18 cellular contexts compared by ENCODE assay signal in genomic region chr15:66721501-66721937, GRCh38. TPM values are rescaled to one million over a fixed set of nuclear protein-coding genes. Genes with fewer than 3 reads are reported as not detected.
DNase-seq lines count a peak whose midpoint lies in the region; ATAC-seq and TF ChIP-seq lines count a peak whose summit lies in the region.
"Had no signal": no experiment of that assay in that cellular context is flagged by ENCODE, and none has a peak within 500 bp of the region (broad histone marks: within the 10 kb centered on the region; RNA-seq: fewer than 3 reads in every experiment).

No MANE protein-coding gene starts in this region.

- H3K4me3 Mint-ChIP-seq in Calu3 (ENCODE audit: low read depth, unreplicated experiment) = no peak overlapping the region
- H3K4me3 Mint-ChIP-seq in activated T-helper 17 cell treated with anti-CD3 and anti-CD28 coated beads, Interleukin-2, amount 50 U/mL, for 72 hours = no peak overlapping the region
- no peak overlapping the region for H3K4me3 Mint-ChIP-seq in nephron
- H3K4me3 Mint-ChIP-seq: activated naive CD4-positive, alpha-beta T cell treated with anti-CD3 and anti-CD28 coated beads, Interleukin-2, amount 50 U/mL, for 24 hours; CD4-positive, alpha-beta T cell had no signal

- DNase-seq in Calu3 (peak; percentile 36), HCEC 1CT (peak; percentile 8), NK-92 (lab: John Stamatoyannopoulos, UW; ENCODE audit: unreplicated experiment) (no peak), mesenteric fat pad (ENCODE audit: low spot score) (no peak), RWPE1 (ENCODE audit: low spot score) (no peak)
- DNase-seq in activated CD4-positive, CD25-positive, alpha-beta regulatory T cell treated with anti-CD3 and anti-CD28 coated beads, Interleukin-2, amount 50 U/mL, for 72 hours = no peak
- DNase-seq: CD4-positive, alpha-beta T cell; cerebellar nuclear complex; EL; heart right ventricle; naive B cell; NCI-H2107; NCI-H774; SHP77 had no signal

- ATAC-seq in activated T-helper 17 cell treated with anti-CD3 and anti-CD28 coated beads, Interleukin-2, amount 50 U/mL, for 72 hours (replicated peaks) = peak; percentile 54

- H3K27ac ChIP-seq in RWPE1 = no peak overlapping the region
- H3K27ac ChIP-seq: epithelial cell of prostate, heart right ventricle had no signal

- BruUV-seq in Calu3 (replicated peaks; lab: Mats Ljungman, UMichigan) = no TSS peak

- H3K27me3 Mint-ChIP-seq in Calu3 (ENCODE audit: unreplicated experiment) (no peaks in the 10 kb centered on the region), nephron (ENCODE audit: low read depth) (no peaks in the 10 kb centered on the region)
- H3K27me3 Mint-ChIP-seq in activated T-helper 17 cell treated with anti-CD3 and anti-CD28 coated beads, Interleukin-2, amount 50 U/mL, for 72 hours = peaks cover 7% of the 10 kb centered on the region
- H3K27me3 Mint-ChIP-seq: CD4-positive, alpha-beta T cell had no signal

- intact Hi-C loops in Calu3 (cut with micrococcal nuclease; ENCODE audit: unreplicated experiment) = loop anchor here (5.0 kb wide), 1 partner anchor 51 kb away; no protein-coding TSS in a partner anchor

- TF ChIP-seq CTCF in Calu3 (IDR thresholded peaks at IDR 0.05; ENCODE audit: unreplicated experiment) (no peak), nephron (IDR thresholded peaks at IDR 0.05; ENCODE audit: unreplicated experiment in 3 of 3) (no peak), RWPE1 (conservative IDR thresholded peaks at IDR 0.05; ENCODE audit: low read depth) (no peak)

- CTCF ChIA-PET in Calu3 (lab: Charles Lee) = interaction anchor here (1.5 to 2.5 kb wide), 3 partner anchors 10 to 17 kb away, joined by 5 to 10 read pairs (median 9); no protein-coding TSS in a partner anchor
- CTCF ChIA-PET in RWPE1 (lab: Yijun Ruan, JAX) = interaction anchor here (0.7 to 1.6 kb wide), 4 partner anchors 47 to 142 kb away, joined by 3 to 6 read pairs (median 4); no protein-coding TSS in a partner anchor

- POLR2A ChIA-PET in RWPE1 (lab: Yijun Ruan, JAX; ENCODE audit: low non-redundant PET) = no interaction called here

- H3K36me3 Mint-ChIP-seq in Calu3 (ENCODE audit: insufficient read depth, unreplicated experiment) (peaks cover 52% of the 10 kb centered on the region), nephron (ENCODE audit: low read depth) (peaks cover 56% of the 10 kb centered on the region)
- no peaks in the 10 kb centered on the region for H3K36me3 Mint-ChIP-seq in activated T-helper 17 cell treated with anti-CD3 and anti-CD28 coated beads, Interleukin-2, amount 50 U/mL, for 72 hours (ENCODE audit: low read depth)
- H3K36me3 Mint-ChIP-seq: activated naive CD4-positive, alpha-beta T cell treated with anti-CD3 and anti-CD28 coated beads, Interleukin-2, amount 50 U/mL, for 24 hours; naive B cell had no signal

- H3K27ac Mint-ChIP-seq in Calu3 (ENCODE audit: unreplicated experiment) (peak overlapping the region; percentile 39), nephron (peak overlapping the region in 2 of 3 experiments; percentile 8 to 44)
- H3K27ac Mint-ChIP-seq in activated T-helper 17 cell treated with anti-CD3 and anti-CD28 coated beads, Interleukin-2, amount 50 U/mL, for 72 hours = peak overlapping the region; percentile 57
- H3K27ac Mint-ChIP-seq: CD4-positive, alpha-beta T cell had no signal

- H3K4me1 Mint-ChIP-seq in Calu3 (ENCODE audit: low read depth, unreplicated experiment) = peaks cover 73% of the 10 kb centered on the region
- H3K4me1 Mint-ChIP-seq in activated T-helper 17 cell treated with anti-CD3 and anti-CD28 coated beads, Interleukin-2, amount 50 U/mL, for 72 hours = peaks cover 14% of the 10 kb centered on the region
- H3K4me1 Mint-ChIP-seq in nephron = peaks cover 67% of the 10 kb centered on the region

- H3K9me3 Mint-ChIP-seq in Calu3 (ENCODE audit: low read depth, unreplicated experiment) (no peaks in the 10 kb centered on the region), nephron (no peaks in the 10 kb centered on the region)
- H3K9me3 Mint-ChIP-seq in activated T-helper 17 cell treated with anti-CD3 and anti-CD28 coated beads, Interleukin-2, amount 50 U/mL, for 72 hours = no peaks in the 10 kb centered on the region
- H3K9me3 Mint-ChIP-seq: activated naive CD4-positive, alpha-beta T cell treated with anti-CD3 and anti-CD28 coated beads, Interleukin-2, amount 50 U/mL, for 24 hours; CD4-positive, alpha-beta T cell; naive B cell had no signal

RNA-seq across cellular contexts. Expression of gene SMAD6, which starts 19.5 kb away (rescaled TPM):
- 49.6 and 58.6 TPM in 2 replicates for total RNA-seq in Calu3 (2022)
- under 1 TPM in 1 of 2 donors, not detected in 1; 0.19 TPM for total RNA-seq in activated T-helper 17 cell treated with anti-CD3 and anti-CD28 coated beads, Interleukin-2, amount 50 U/mL, for 72 hours
- 32.2 TPM for total RNA-seq in mesenteric fat pad

Comparison
In these comparisons a context has a peak if more than half of its experiments do, and no peak if none do; other contexts are left out.
1. DNase-seq: peak in Calu3 (single experiment) and HCEC 1CT (single experiment); none in NK-92 (single experiment), mesenteric fat pad (single experiment), RWPE1 (single experiment) and activated CD4-positive, CD25-positive, alpha-beta regulatory T cell treated with anti-CD3 and anti-CD28 coated beads, Interleukin-2, amount 50 U/mL, for 72 hours (single experiment).
2. RNA of gene SMAD6, which starts 19.5 kb away (total RNA-seq): 49.6 to 58.6 TPM in Calu3 and 32.2 TPM in mesenteric fat pad (single experiment); 0.19 TPM in activated T-helper 17 cell treated with anti-CD3 and anti-CD28 coated beads, Interleukin-2, amount 50 U/mL, for 72 hours; every median in the first group is over 10 times any median in the second.
3. Peak in every context shown above with its lines, with median percentiles within 50 percentile points of each other: H3K27ac Mint-ChIP-seq.